In the genomic region with DNA sequence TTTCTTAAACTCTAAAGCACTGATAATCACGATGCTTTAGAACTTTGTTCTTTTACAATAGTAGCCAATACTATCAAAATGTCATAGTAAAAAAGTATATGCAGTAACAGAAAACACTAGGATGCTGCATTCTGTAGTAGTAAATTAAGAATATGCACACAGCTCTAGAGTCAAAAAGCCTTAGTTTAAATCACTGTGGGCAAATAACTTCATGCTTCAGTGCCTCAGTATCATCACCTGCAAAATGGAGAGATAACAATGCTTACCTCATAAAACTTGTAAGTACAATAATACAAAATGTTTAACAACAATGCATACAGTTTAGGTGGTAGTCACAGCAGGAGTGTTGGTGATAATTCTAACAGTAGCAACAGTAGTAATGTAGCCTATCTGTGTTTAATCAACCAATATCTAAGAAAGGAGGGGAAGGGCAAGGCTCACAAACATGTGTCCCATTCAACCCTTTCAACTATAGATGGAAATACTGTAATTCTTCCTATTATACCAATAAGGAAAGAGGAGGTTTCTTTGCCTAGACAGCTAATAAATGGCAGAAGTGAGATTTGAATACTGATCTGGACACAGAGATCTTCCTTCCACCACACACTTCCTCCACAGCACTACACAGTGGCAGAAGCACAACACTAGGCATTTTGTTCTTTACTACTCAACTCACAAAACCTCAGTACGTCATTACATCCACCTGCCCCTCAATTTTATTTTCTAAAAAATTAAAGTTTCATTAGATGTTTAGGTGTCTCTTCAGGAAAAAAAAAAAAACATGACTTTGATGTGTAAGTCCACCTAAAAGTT, we compare ENCODE assay signal across 8 cellular contexts. TPM values are rescaled to one million over a fixed set of nuclear protein-coding genes. Genes with fewer than 3 reads are reported as not detected.
DNase-seq lines count a peak whose midpoint lies in the region; ATAC-seq and TF ChIP-seq lines count a peak whose summit lies in the region.

No MANE protein-coding gene starts in this region.

- H3K27ac ChIP-seq in suprapubic skin = no peak overlapping the region
- H3K27ac ChIP-seq in ovary = no peak overlapping the region

- H3K4me1 Mint-ChIP-seq in activated naive CD8-positive, alpha-beta T cell treated with anti-CD3 and anti-CD28 coated beads for 36 hours = peaks cover 51% of the 10 kb centered on the region

- DNase-seq in Caki2 (ENCODE audit: low read depth) = peak; percentile 9
- DNase-seq in activated naive CD8-positive, alpha-beta T cell treated with anti-CD3 and anti-CD28 coated beads for 36 hours = no peak
- no peak for DNase-seq in foreskin melanocyte
- no peak for DNase-seq in suprapubic skin (ENCODE audit: low spot score in 2 of 2)
- DNase-seq in ovary = no peak
- no peak for DNase-seq in UCSD-AML1 (lab: John Stamatoyannopoulos, UW; ENCODE audit: unreplicated experiment)

- peaks cover 45% of the 10 kb centered on the region for H3K36me3 Mint-ChIP-seq in activated naive CD8-positive, alpha-beta T cell treated with anti-CD3 and anti-CD28 coated beads for 36 hours

- intact Hi-C loops in ovary (cut with DNase I) = no loop called here

- TF ChIP-seq POLR2A in suprapubic skin (IDR thresholded peaks at IDR 0.05) = no peak
- TF ChIP-seq POLR2A in ovary (IDR thresholded peaks at IDR 0.05) = no peak

- H3K9me3 Mint-ChIP-seq in activated naive CD8-positive, alpha-beta T cell treated with anti-CD3 and anti-CD28 coated beads for 36 hours = peaks cover 1% of the 10 kb centered on the region

- no peaks in the 10 kb centered on the region for H3K27me3 ChIP-seq in suprapubic skin
- no peaks in the 10 kb centered on the region for H3K27me3 ChIP-seq in ovary

- H3K27ac Mint-ChIP-seq in activated naive CD8-positive, alpha-beta T cell treated with anti-CD3 and anti-CD28 coated beads for 36 hours = peak overlapping the region; percentile 35

- H3K9me3 ChIP-seq in suprapubic skin (no peaks in the 10 kb centered on the region), ovary (no peaks in the 10 kb centered on the region)

- peaks cover 9% of the 10 kb centered on the region for H3K36me3 ChIP-seq in suprapubic skin
- H3K36me3 ChIP-seq in ovary = no peaks in the 10 kb centered on the region

- no peaks in the 10 kb centered on the region for H3K27me3 Mint-ChIP-seq in activated naive CD8-positive, alpha-beta T cell treated with anti-CD3 and anti-CD28 coated beads for 36 hours

- no peak for TF ChIP-seq EP300 in suprapubic skin (IDR thresholded peaks at IDR 0.05)
- TF ChIP-seq EP300 in ovary (IDR thresholded peaks at IDR 0.05) = no peak

- H3K4me1 ChIP-seq in suprapubic skin = peaks cover 50% of the 10 kb centered on the region
- peaks cover 9% of the 10 kb centered on the region for H3K4me1 ChIP-seq in ovary (ENCODE audit: insufficient read depth)

- WGBS in suprapubic skin = 64% methylated on average over 2 of the region's 2 CpGs
- 40 to 47% (median 45%) methylated on average over 2 of the region's 2 CpGs for WGBS in ovary, 3 donors

- H3K4me3 ChIP-seq in suprapubic skin (no peak overlapping the region), ovary (no peak overlapping the region)

- in situ Hi-C loops in Caki2 (cut with HindIII; ENCODE audit: low pct_unique_long_range_greater_than_20kb, low sequenced_read_pairs) = no loop called here

- H3K4me3 Mint-ChIP-seq in activated naive CD8-positive, alpha-beta T cell treated with anti-CD3 and anti-CD28 coated beads for 36 hours = peak overlapping the region; percentile 25

- peak; percentile 37 for ATAC-seq in GM19467 (IDR thresholded peaks at IDR 0.05; ENCODE audit: unreplicated experiment)
- peak; percentile 35 for ATAC-seq in HG03432 (IDR thresholded peaks at IDR 0.05; ENCODE audit: unreplicated experiment)

- no peak for TF ChIP-seq CTCF in suprapubic skin (IDR thresholded peaks at IDR 0.05)
- TF ChIP-seq CTCF in ovary (IDR thresholded peaks at IDR 0.05) = no peak

RNA-seq across cellular contexts. Expression of a gene that starts 4.6 kb away (rescaled TPM):
- total RNA-seq in Caki2 (2014; rRNA removed; shearing (Covaris generic); ENCODE audit: low replicate concordance) = 9.9 and 10.8 TPM in 2 replicates
- 10 to 100 TPM; 60.0 to 60.7 TPM for total RNA-seq in activated naive CD8-positive, alpha-beta T cell treated with anti-CD3 and anti-CD28 coated beads for 36 hours
- total RNA-seq in suprapubic skin (10 to 100 TPM; 23.4 to 78.5 (median 34.2) TPM), ovary (10 to 100 TPM; 35.0 to 52.9 (median 43.3) TPM)
- 10 to 100 TPM; 19.0 to 35.8 TPM for polyA plus RNA-seq in ovary
